In genomic region chr10:93815304-93816091, GRCh38 we compare ENCODE assay signal across 2 cellular contexts.
TF ChIP-seq lines count a peak whose summit lies in the region.

No MANE protein-coding gene starts in this region.

TF ChIP-seq in Ishikawa, 13 proteins besides CTCF, POLR2A, EP300 and RAD21:
- no peak for TF ChIP-seq TCF12 (IDR thresholded peaks at IDR 0.05; ENCODE audit: low read depth)

TF ChIP-seq in GM12878, 131 proteins besides CTCF, POLR2A, EP300 and RAD21:
- TF ChIP-seq SMC3 (IDR thresholded peaks at IDR 0.05; ENCODE audit: borderline replicate concordance, low read length): peak; percentile 3; the same call in 1 of the 2 replicates
- TF ChIP-seq POLR2AphosphoS5 (IDR thresholded peaks at IDR 0.05; ENCODE audit: low read length): no peak
TF ChIP-seq in GM12878: peak in this region for 1.
